Comparison of ENCODE assay signal across 31 cellular contexts in genomic region chr9:81387360-81387759, GRCh38.
"Had no signal": no experiment of that assay in that cellular context is flagged by ENCODE, and none has a peak within 500 bp of the region (broad histone marks: within the 10 kb centered on the region; RNA-seq: fewer than 3 reads in every experiment).

No MANE protein-coding gene starts in this region.

- H3K4me2 ChIP-seq: neural progenitor cell, smooth muscle cell had no signal

- DNase-seq: natural killer cell; occipital lobe; ovary; posterior cingulate gyrus; psoas muscle; right cardiac atrium; spleen; stimulated activated CD4-positive, alpha-beta T cell treated with anti-CD3 and anti-CD28 coated beads, Interleukin-12 subunit alpha, Interleukin-12 subunit beta, amount 100 ng/mL, for 4 hours; stimulated activated CD4-positive, alpha-beta T cell treated with anti-CD3 and anti-CD28 coated beads, Interleukin-1b, Interleukin-23, amount 100 ng/mL, for 48 hours; stimulated activated CD4-positive, alpha-beta T cell treated with anti-CD3 and anti-CD28 coated beads, Interleukin-4, amount 100 ng/mL, for 1 hour; stimulated activated CD4-positive, alpha-beta T cell treated with anti-CD3 and anti-CD28 coated beads, Interleukin-4, amount 100 ng/mL, for 4 hours; stimulated activated CD8-positive, alpha-beta memory T cell treated with anti-CD3 and anti-CD28 coated beads, Interleukin-4, amount 100 ng/mL, for 48 hours; stimulated activated naive CD4-positive, alpha-beta T cell; stimulated activated naive CD8-positive, alpha-beta T cell treated with anti-CD3 and anti-CD28 coated beads, Interleukin-15, amount 100 ng/mL, for 72 hours; stimulated activated naive CD8-positive, alpha-beta T cell treated with anti-CD3 and anti-CD28 coated beads, Interleukin-15, Interleukin-2, amounts not matched to agents 100 U/mL and 50 U/mL, for 24 hours; substantia nigra; testis; tibial artery; transverse colon; upper lobe of left lung had no signal

- H3K27me3 ChIP-seq: neural progenitor cell, ovary, suprapubic skin, testis, tibial artery, transverse colon, upper lobe of left lung, vagina had no signal

- H3K27ac ChIP-seq: neural progenitor cell, ovary, parathyroid adenoma, psoas muscle, skin epidermis, spleen, suprapubic skin, testis, tibial artery, transverse colon, upper lobe of left lung, vagina had no signal

- H3K27ac Mint-ChIP-seq: natural killer cell; nephron; neural progenitor cell; progenitor cell of endocrine pancreas; stimulated activated memory B cell treated with anti-CD40 and anti-IgM and Interleukin-4, amounts not matched to agents 10 μg/mL and 1 μg/mL and 100 μg/mL, for 72 hours; stimulated activated naive CD8-positive, alpha-beta T cell treated with anti-CD3 and anti-CD28 coated beads, Interleukin-15, amount 100 ng/mL, for 72 hours had no signal

- FAIRE-seq: urothelium cell line had no signal

- H3K9me3 Mint-ChIP-seq: natural killer cell; stimulated activated memory B cell treated with anti-CD40 and anti-IgM and Interleukin-4, amounts not matched to agents 10 μg/mL and 1 μg/mL and 100 μg/mL, for 72 hours had no signal

- H3K9ac ChIP-seq: neural progenitor cell, parathyroid adenoma had no signal

- H3K4me3 ChIP-seq: neural progenitor cell, ovary, psoas muscle, skin epidermis, smooth muscle cell, spleen, suprapubic skin, testis, tibial artery, transverse colon, upper lobe of left lung, vagina had no signal

- H3K9me3 ChIP-seq: ovary, psoas muscle, spleen, suprapubic skin, testis, tibial artery, transverse colon, upper lobe of left lung, vagina had no signal

- H3K36me3 Mint-ChIP-seq: natural killer cell; neural progenitor cell; stimulated activated memory B cell treated with anti-CD40 and anti-IgM and Interleukin-4, amounts not matched to agents 10 μg/mL and 1 μg/mL and 100 μg/mL, for 72 hours had no signal

- H3K27me3 Mint-ChIP-seq: stimulated activated memory B cell treated with anti-CD40 and anti-IgM and Interleukin-4, amounts not matched to agents 10 μg/mL and 1 μg/mL and 100 μg/mL, for 72 hours; stimulated activated naive CD8-positive, alpha-beta T cell treated with anti-CD3 and anti-CD28 coated beads, Interleukin-15, amount 100 ng/mL, for 72 hours had no signal

- H2AFZ ChIP-seq: neural progenitor cell, parathyroid adenoma had no signal

- H3K36me3 ChIP-seq: neural progenitor cell, ovary, spleen, suprapubic skin, tibial artery, transverse colon, upper lobe of left lung, vagina had no signal

- H3K4me3 Mint-ChIP-seq: natural killer cell; nephron; neural progenitor cell; stimulated activated memory B cell treated with anti-CD40 and anti-IgM and Interleukin-4, amounts not matched to agents 10 μg/mL and 1 μg/mL and 100 μg/mL, for 72 hours; stimulated activated naive CD8-positive, alpha-beta T cell treated with anti-CD3 and anti-CD28 coated beads, Interleukin-15, amount 100 ng/mL, for 72 hours had no signal

- H3K4me1 Mint-ChIP-seq: natural killer cell; stimulated activated memory B cell treated with anti-CD40 and anti-IgM and Interleukin-4, amounts not matched to agents 10 μg/mL and 1 μg/mL and 100 μg/mL, for 72 hours; stimulated activated naive CD8-positive, alpha-beta T cell treated with anti-CD3 and anti-CD28 coated beads, Interleukin-15, amount 100 ng/mL, for 72 hours had no signal

- H3K79me2 ChIP-seq: parathyroid adenoma had no signal

- ATAC-seq: natural killer cell; psoas muscle; right cardiac atrium; sciatic nerve; stimulated activated memory B cell treated with anti-CD40 and anti-IgM and Interleukin-4, amounts not matched to agents 10 μg/mL and 1 μg/mL and 100 μg/mL, for 72 hours; stimulated activated naive CD8-positive, alpha-beta T cell treated with anti-CD3 and anti-CD28 coated beads, Interleukin-15, amount 100 ng/mL, for 72 hours; stimulated activated naive CD8-positive, alpha-beta T cell treated with anti-CD3 and anti-CD28 coated beads, Interleukin-15, Interleukin-2, amounts not matched to agents 100 U/mL and 50 U/mL, for 24 hours had no signal

- H3K4me1 ChIP-seq: parathyroid adenoma, psoas muscle, testis, transverse colon, upper lobe of left lung, vagina had no signal
